In genomic region chr7:33185786-33186185, GRCh38 we compare ENCODE assay signal across 8 cellular contexts. TPM values are rescaled to one million over a fixed set of nuclear protein-coding genes. Genes with fewer than 3 reads are reported as not detected.
DNase-seq lines count a peak whose midpoint lies in the region; TF ChIP-seq lines count a peak whose summit lies in the region.

No MANE protein-coding gene starts in this region.

- H3K36me3 Mint-ChIP-seq in activated CD4-positive, alpha-beta T cell treated with anti-CD3 and anti-CD28 coated beads, Interleukin-2, amount 10 ng/mL, durations not matched to agents 7 days and 5 days (ENCODE audit: low read depth) = no peaks in the 10 kb centered on the region

- no peaks in the 10 kb centered on the region for H3K27me3 ChIP-seq in sigmoid colon
- no peaks in the 10 kb centered on the region for H3K27me3 ChIP-seq in effector memory CD4-positive, alpha-beta T cell (replicated peaks; ENCODE audit: control insufficient read depth, insufficient read depth, low read length, poor library complexity, severe bottlenecking)

- intact Hi-C loops in sigmoid colon (cut with DNase I) = loop anchor here (2.0 kb wide), 1 partner anchor 747 kb away; no protein-coding TSS in a partner anchor

- H3K27me3 Mint-ChIP-seq in activated CD4-positive, alpha-beta T cell treated with anti-CD3 and anti-CD28 coated beads, Interleukin-2, amount 10 ng/mL, durations not matched to agents 7 days and 5 days = no peaks in the 10 kb centered on the region

- no peak overlapping the region for H3K27ac Mint-ChIP-seq in activated CD4-positive, alpha-beta T cell treated with anti-CD3 and anti-CD28 coated beads, Interleukin-2, amount 10 ng/mL, durations not matched to agents 7 days and 5 days

- DNase-seq in activated CD4-positive, alpha-beta T cell treated with anti-CD3 and anti-CD28 coated beads, Interleukin-2, amount 10 ng/mL, durations not matched to agents 7 days and 5 days = peak; percentile 22
- no peak for DNase-seq in activated CD4-positive, alpha-beta T cell treated with anti-CD3 and anti-CD28 coated beads, Interleukin-2, amount 50 U/mL, for 4 hours
- DNase-seq in HEK293T (ENCODE audit: extremely low spot score) = peak; percentile 54
- DNase-seq in NCI-H1048 (lab: John Stamatoyannopoulos, UW) = peak; percentile 1
- peak; percentile 2 to 66 for DNase-seq in SW 1271 (lab: John Stamatoyannopoulos, UW)
- DNase-seq in germinal center (ENCODE audit: low spot score) = peak; percentile 21
- no peak for DNase-seq in sigmoid colon
- DNase-seq in effector memory CD4-positive, alpha-beta T cell = no peak

- 69% methylated on average over 3 of the region's 3 CpGs for whole genome bisulfite sequencing in sigmoid colon, 2 donors

- H3K36me3 ChIP-seq in sigmoid colon = peaks cover 0 to 7% (median 0%) of the 10 kb centered on the region in 4 donors
- peaks cover 4% of the 10 kb centered on the region for H3K36me3 ChIP-seq in effector memory CD4-positive, alpha-beta T cell (ENCODE audit: control insufficient read depth, insufficient read depth, low read length)

- H3K4me1 ChIP-seq in sigmoid colon = peaks cover 0 to 15% (median 4%) of the 10 kb centered on the region in 4 donors
- H3K4me1 ChIP-seq in effector memory CD4-positive, alpha-beta T cell (ENCODE audit: control insufficient read depth, insufficient read depth, low read length, poor library complexity, severe bottlenecking) = no peaks in the 10 kb centered on the region

- peak in 3 of 4 experiments; percentile 23 to 55 (median 43) for TF ChIP-seq CTCF in sigmoid colon (IDR thresholded peaks at IDR 0.05)

- no peak overlapping the region for H3K4me3 ChIP-seq in sigmoid colon
- no peak overlapping the region for H3K4me3 ChIP-seq in effector memory CD4-positive, alpha-beta T cell (ENCODE audit: insufficient read depth, low read depth, low read length, poor library complexity, severe bottlenecking)

- peaks cover 3% of the 10 kb centered on the region for H3K9me3 Mint-ChIP-seq in activated CD4-positive, alpha-beta T cell treated with anti-CD3 and anti-CD28 coated beads, Interleukin-2, amount 10 ng/mL, durations not matched to agents 7 days and 5 days

- CTCF ChIA-PET in activated CD4-positive, alpha-beta T cell treated with anti-CD3 and anti-CD28 coated beads, Interleukin-2, amount 10 ng/mL, durations not matched to agents 7 days and 5 days (lab: Charles Lee) = no interaction called here
- CTCF ChIA-PET in HEK293T (lab: Yijun Ruan, JAX) = interaction anchor here (0.5 to 1.6 kb wide), 4 partner anchors 151 to 747 kb away, joined by 3 to 6 read pairs (median 4); no protein-coding TSS in a partner anchor

- POLR2A ChIA-PET in activated CD4-positive, alpha-beta T cell treated with anti-CD3 and anti-CD28 coated beads, Interleukin-2, amount 10 ng/mL, durations not matched to agents 7 days and 5 days (lab: Charles Lee) = no interaction called here
- POLR2A ChIA-PET in HEK293T (lab: Yijun Ruan, JAX) = no interaction called here

- TF ChIP-seq EP300 in sigmoid colon (IDR thresholded peaks at IDR 0.05) = no peak

- H3K4me3 Mint-ChIP-seq in activated CD4-positive, alpha-beta T cell treated with anti-CD3 and anti-CD28 coated beads, Interleukin-2, amount 10 ng/mL, durations not matched to agents 7 days and 5 days = no peak overlapping the region

- H3K9me3 ChIP-seq in sigmoid colon = no peaks in the 10 kb centered on the region
- no peaks in the 10 kb centered on the region for H3K9me3 ChIP-seq in effector memory CD4-positive, alpha-beta T cell (ENCODE audit: control insufficient read depth, low read length)

- H3K27ac ChIP-seq in sigmoid colon = no peak overlapping the region
- H3K27ac ChIP-seq in effector memory CD4-positive, alpha-beta T cell (ENCODE audit: insufficient read depth, low read length, poor library complexity, severe bottlenecking) = no peak overlapping the region

- peaks cover 6% of the 10 kb centered on the region for H3K4me1 Mint-ChIP-seq in activated CD4-positive, alpha-beta T cell treated with anti-CD3 and anti-CD28 coated beads, Interleukin-2, amount 10 ng/mL, durations not matched to agents 7 days and 5 days

- no peak for TF ChIP-seq POLR2A in sigmoid colon (IDR thresholded peaks at IDR 0.05)

TF ChIP-seq in HEK293T, 16 proteins besides CTCF, POLR2A, EP300 and RAD21:
- no peak for TF ChIP-seq CTBP1 (IDR thresholded peaks at IDR 0.05; ENCODE audit: borderline replicate concordance)

RNA-seq across cellular contexts. Expression of gene BBS9, which starts 56.4 kb away (rescaled TPM):
- 10 to 100 TPM in 1 of 2 experiments, 1 to 10 TPM in 1; 8.9 to 10.1 TPM for total RNA-seq in activated CD4-positive, alpha-beta T cell treated with anti-CD3 and anti-CD28 coated beads, Interleukin-2, amount 10 ng/mL, durations not matched to agents 7 days and 5 days
- 10 to 100 TPM; 30.5 to 36.6 (median 33.9) TPM for total RNA-seq in sigmoid colon
- 1 to 10 TPM; 2.4 to 3.8 (median 3.2) TPM for polyA plus RNA-seq in sigmoid colon

Comparison
In these comparisons a context has a peak if more than half of its experiments do, and no peak if none do; other contexts are left out.
1. DNase-seq: peak in activated CD4-positive, alpha-beta T cell treated with anti-CD3 and anti-CD28 coated beads, Interleukin-2, amount 10 ng/mL, durations not matched to agents 7 days and 5 days (single experiment), HEK293T (single experiment), NCI-H1048 (single experiment), SW 1271 (2 of 2) and germinal center (single experiment); none in activated CD4-positive, alpha-beta T cell treated with anti-CD3 and anti-CD28 coated beads, Interleukin-2, amount 50 U/mL, for 4 hours (0 of 2), sigmoid colon (single experiment) and effector memory CD4-positive, alpha-beta T cell (0 of 3).